In genomic region chr12:34390846-34391700, GRCh38 we compare ENCODE assay signal across 22 cellular contexts.
DNase-seq lines count a peak whose midpoint lies in the region; ATAC-seq and TF ChIP-seq lines count a peak whose summit lies in the region.
"Had no signal": no experiment of that assay in that cellular context is flagged by ENCODE, and none has a peak within 500 bp of the region (broad histone marks: within the 10 kb centered on the region; RNA-seq: fewer than 3 reads in every experiment).

No MANE protein-coding gene starts in this region.

- no peaks in the 10 kb centered on the region for H3K27me3 Mint-ChIP-seq in chondrocyte (ENCODE audit: low read depth)
- H3K27me3 Mint-ChIP-seq: activated CD4-positive, alpha-beta T cell treated with anti-CD3 and anti-CD28 coated beads, Interleukin-2, amount 10 ng/mL, durations not matched to agents 24 days and 14 days; activated CD8-positive, alpha-beta memory T cell treated with anti-CD3 and anti-CD28 coated beads, Interleukin-2, amount 10 ng/mL, durations not matched to agents 7 days and 5 days; type B pancreatic cell had no signal

- peaks cover 2% of the 10 kb centered on the region for H3K36me3 Mint-ChIP-seq in chondrocyte (ENCODE audit: low read depth)
- H3K36me3 Mint-ChIP-seq: activated CD8-positive, alpha-beta memory T cell treated with anti-CD3 and anti-CD28 coated beads, Interleukin-2, amount 10 ng/mL, durations not matched to agents 7 days and 5 days; activated naive CD8-positive, alpha-beta T cell; neural progenitor cell; type B pancreatic cell had no signal

- H3K4me1 ChIP-seq in smooth muscle cell (ENCODE audit: low read depth): no peaks in the 10 kb centered on the region
- H3K4me1 ChIP-seq: ascending aorta, Caco-2, gastroesophageal sphincter, neural progenitor cell, SJCRH30 had no signal

- no peak overlapping the region for H2AFZ ChIP-seq in smooth muscle cell (ENCODE audit: low read depth)
- H2AFZ ChIP-seq: neural progenitor cell had no signal

- H4K20me1 ChIP-seq in smooth muscle cell (ENCODE audit: low read depth): no peaks in the 10 kb centered on the region
- H4K20me1 ChIP-seq: BLaER1 treated with 17β-estradiol and CSF1 and Interleukin-3, amounts not matched to agents 10 nM and 100 nM had no signal

- intact Hi-C loops in sciatic nerve (cut with DNase I): no loop called here

- H3K79me2 ChIP-seq in smooth muscle cell (ENCODE audit: low read depth): no peaks in the 10 kb centered on the region

- DNase-seq in H7 (peak; percentile 18), chondrocyte (ENCODE audit: low spot score) (peak; percentile 51), left lobe of liver (ENCODE audit: low spot score) (peak; percentile 33), sciatic nerve (ENCODE audit: low spot score) (peak; percentile 34), smooth muscle cell (lab: John Stamatoyannopoulos, UW; ENCODE audit: unreplicated experiment) (no peak)
- DNase-seq: activated CD4-positive, alpha-beta T cell treated with anti-CD3 and anti-CD28 coated beads, Interleukin-2, amount 10 ng/mL, durations not matched to agents 24 days and 14 days; activated CD8-positive, alpha-beta memory T cell treated with anti-CD3 and anti-CD28 coated beads, Interleukin-2, amount 10 ng/mL, durations not matched to agents 7 days and 5 days; central memory CD4-positive, alpha-beta T cell; GDM1; NCI-H1105 treated with DMSO at 0.1 percent for 48 hours; NCI-H524 treated with DMSO at 0.1 percent for 48 hours; SJCRH30; stimulated activated CD4-positive, alpha-beta T cell treated with anti-CD3 and anti-CD28 coated beads, Interleukin-2, amount 100 ng/mL, for 48 hours had no signal

- H3K27ac ChIP-seq in smooth muscle cell (ENCODE audit: low read depth): no peak overlapping the region
- H3K27ac ChIP-seq: ascending aorta; BLaER1 treated with 17β-estradiol and CSF1 and Interleukin-3, amounts not matched to agents 10 nM and 100 nM; gastroesophageal sphincter; neural progenitor cell; SJCRH30 had no signal

- H3K9me3 ChIP-seq in smooth muscle cell (replicated peaks; ENCODE audit: low read depth): no peaks in the 10 kb centered on the region
- H3K9me3 ChIP-seq: Caco-2, SJCRH30 had no signal

- H3K36me3 ChIP-seq in H7 (replicated peaks; ENCODE audit: control insufficient read depth, insufficient read depth, low read length) (no peaks in the 10 kb centered on the region), smooth muscle cell (ENCODE audit: low read depth) (no peaks in the 10 kb centered on the region)
- H3K36me3 ChIP-seq: ascending aorta; BLaER1 treated with 17β-estradiol and CSF1 and Interleukin-3, amounts not matched to agents 10 nM and 100 nM; gastroesophageal sphincter; neural progenitor cell; SJCRH30 had no signal

- ATAC-seq in left lobe of liver: no peak
- ATAC-seq in sciatic nerve: no peak
- ATAC-seq in HG03378 (IDR thresholded peaks at IDR 0.05; ENCODE audit: unreplicated experiment): no peak
- ATAC-seq in HG03342 (IDR thresholded peaks at IDR 0.05; ENCODE audit: unreplicated experiment): no peak
- ATAC-seq: activated CD8-positive, alpha-beta memory T cell treated with anti-CD3 and anti-CD28 coated beads, Interleukin-2, amount 10 ng/mL, durations not matched to agents 7 days and 5 days; gastroesophageal sphincter had no signal

- TF ChIP-seq CTCF in chondrocyte (IDR thresholded peaks at IDR 0.05): no peak
- no peak for TF ChIP-seq CTCF in smooth muscle cell (IDR thresholded peaks at IDR 0.05; ENCODE audit: borderline replicate concordance, insufficient read depth, poor library complexity, severe bottlenecking)

- no peak overlapping the region for H3K4me2 ChIP-seq in smooth muscle cell
- H3K4me2 ChIP-seq: neural progenitor cell had no signal

- H3K27me3 ChIP-seq in H7 (ENCODE audit: control insufficient read depth, insufficient read depth, low read length): no peaks in the 10 kb centered on the region
- no peaks in the 10 kb centered on the region for H3K27me3 ChIP-seq in smooth muscle cell (ENCODE audit: low read depth)
- H3K27me3 ChIP-seq: ascending aorta, neural progenitor cell, SJCRH30 had no signal

- no peak overlapping the region for H3K27ac Mint-ChIP-seq in chondrocyte (ENCODE audit: unreplicated experiment)
- H3K27ac Mint-ChIP-seq: activated CD4-positive, alpha-beta T cell treated with anti-CD3 and anti-CD28 coated beads, Interleukin-2, amount 10 ng/mL, durations not matched to agents 24 days and 14 days; activated CD8-positive, alpha-beta memory T cell treated with anti-CD3 and anti-CD28 coated beads, Interleukin-2, amount 10 ng/mL, durations not matched to agents 7 days and 5 days; activated naive CD8-positive, alpha-beta T cell; neural progenitor cell; type B pancreatic cell had no signal

- 76% methylated on average over 23 of the region's 24 CpGs for WGBS in smooth muscle cell (ENCODE audit: low lambda C conversion rate)

- peaks cover 7% of the 10 kb centered on the region for H3K9me3 Mint-ChIP-seq in chondrocyte (ENCODE audit: low read depth)
- H3K9me3 Mint-ChIP-seq: activated CD4-positive, alpha-beta T cell treated with anti-CD3 and anti-CD28 coated beads, Interleukin-2, amount 10 ng/mL, durations not matched to agents 24 days and 14 days; type B pancreatic cell had no signal

- H3K4me3 ChIP-seq in H7 (ENCODE audit: insufficient read depth, low read depth, low read length) (no peak overlapping the region), smooth muscle cell (no peak overlapping the region)
- H3K4me3 ChIP-seq: ascending aorta; BLaER1 treated with 17β-estradiol and CSF1 and Interleukin-3, amounts not matched to agents 10 nM and 100 nM; gastroesophageal sphincter; neural progenitor cell; SJCRH30 had no signal

- no peak overlapping the region for H3K9ac ChIP-seq in smooth muscle cell (ENCODE audit: low read depth)
- H3K9ac ChIP-seq: BLaER1 treated with 17β-estradiol and CSF1 and Interleukin-3, amounts not matched to agents 10 nM and 100 nM; neural progenitor cell had no signal

- H3K4me1 Mint-ChIP-seq in chondrocyte (ENCODE audit: low read depth): no peaks in the 10 kb centered on the region
- H3K4me1 Mint-ChIP-seq: activated CD4-positive, alpha-beta T cell treated with anti-CD3 and anti-CD28 coated beads, Interleukin-2, amount 10 ng/mL, durations not matched to agents 24 days and 14 days; activated CD8-positive, alpha-beta memory T cell treated with anti-CD3 and anti-CD28 coated beads, Interleukin-2, amount 10 ng/mL, durations not matched to agents 7 days and 5 days; neural progenitor cell had no signal

- H3F3A ChIP-seq in smooth muscle cell (ENCODE audit: low read depth): no peaks in the 10 kb centered on the region

- H3K4me3 Mint-ChIP-seq in chondrocyte (ENCODE audit: unreplicated experiment): no peak overlapping the region
- H3K4me3 Mint-ChIP-seq: activated CD4-positive, alpha-beta T cell treated with anti-CD3 and anti-CD28 coated beads, Interleukin-2, amount 10 ng/mL, durations not matched to agents 24 days and 14 days; activated CD8-positive, alpha-beta memory T cell treated with anti-CD3 and anti-CD28 coated beads, Interleukin-2, amount 10 ng/mL, durations not matched to agents 7 days and 5 days; activated naive CD8-positive, alpha-beta T cell; neural progenitor cell; type B pancreatic cell had no signal
